ENCODE assay signal across 1 cellular context in genomic region chr1:116351914-116352313, GRCh38.
TF ChIP-seq lines count a peak whose summit lies in the region.

No MANE protein-coding gene starts in this region.

TF ChIP-seq in HepG2, 621 proteins besides CTCF, POLR2A, EP300 and RAD21:
- TF ChIP-seq MAFF (IDR thresholded peaks at IDR 0.05; ENCODE audit: low read depth, low read length) = 0 out of 2 replicates have a peak, but pooled peaks have one; percentile 22
- no peak for TF ChIP-seq CBX2 (IDR thresholded peaks at IDR 0.05; ENCODE audit: low read depth, low read length)
- TF ChIP-seq CBX2 (CRISPR knock-in tag; IDR thresholded peaks at IDR 0.05; ENCODE audit: low read depth) = no peak
- TF ChIP-seq CHD2 (IDR thresholded peaks at IDR 0.05; ENCODE audit: low read depth, low read length) = no peak
- TF ChIP-seq MTF1 (CRISPR knock-in tag; IDR thresholded peaks at IDR 0.05) = no peak
- TF ChIP-seq PLSCR1 (CRISPR knock-in tag; IDR thresholded peaks at IDR 0.05; ENCODE audit: borderline replicate concordance) = no peak
- no peak for TF ChIP-seq HDAC6 (IDR thresholded peaks at IDR 0.05; ENCODE audit: low read depth, low read length)
- 0 out of 4 replicates have a peak, but pooled peaks of 1 of the 2 experiments have one; percentile 31 for TF ChIP-seq MAFK (conservative IDR thresholded peaks at IDR 0.05 in 1 of 2, IDR thresholded peaks at IDR 0.05 in 1 of 2; ENCODE audit: low read length in 2 of 2)
- no peak for TF ChIP-seq ZNF678 (CRISPR knock-in tag; IDR thresholded peaks at IDR 0.05)
